ENCODE assay signal across 9 cellular contexts in the genomic region with DNA sequence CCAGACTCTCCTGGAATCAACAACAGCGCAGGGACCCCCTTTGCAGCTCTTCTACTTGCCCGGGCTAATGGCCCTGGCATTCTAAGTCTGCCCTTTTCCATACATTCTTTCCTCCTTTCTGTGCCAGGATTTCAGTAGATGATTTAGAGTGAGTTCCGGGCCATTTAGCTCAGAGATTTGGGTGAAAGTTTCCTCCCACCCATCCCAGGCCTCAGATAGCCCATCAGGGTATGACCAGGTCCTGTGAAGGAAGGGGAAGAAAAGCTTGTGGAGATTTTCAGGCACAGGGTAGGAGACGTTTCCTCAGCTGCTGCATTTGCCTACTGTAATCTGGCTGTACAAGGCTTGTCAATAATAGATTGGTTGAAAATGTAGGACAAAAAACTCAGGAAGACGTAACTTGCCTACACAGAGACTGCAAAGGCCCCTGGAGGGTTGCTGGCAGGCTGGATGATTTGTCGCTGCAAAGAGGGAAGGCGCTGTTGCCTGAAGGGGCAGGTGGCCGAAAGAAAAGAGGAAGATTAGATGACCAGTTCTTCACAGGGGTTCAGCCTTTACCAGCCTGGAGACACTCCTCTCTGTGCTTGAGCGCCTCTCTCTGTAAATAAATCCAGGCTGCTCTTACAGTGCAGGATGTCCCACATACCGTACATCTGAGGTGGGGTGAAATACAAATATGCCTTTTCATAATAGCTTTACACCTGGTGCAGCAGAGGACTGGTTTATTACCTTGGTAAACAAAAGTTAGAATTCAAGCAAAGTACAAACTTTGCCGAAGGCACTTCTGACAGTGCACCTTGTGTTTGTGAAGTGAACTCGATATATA.
A peak's percentile ranks its signal among the peaks of the same experiment; 100 is the strongest.
DNase-seq lines count a peak whose midpoint lies in the region; ATAC-seq, FAIRE-seq and TF ChIP-seq lines count a peak whose summit lies in the region.
"Had no signal": no experiment of that assay in that cellular context is flagged by ENCODE, and none has a peak within 500 bp of the region (broad histone marks: within the 10 kb centered on the region; RNA-seq: fewer than 3 reads in every experiment).

No MANE protein-coding gene starts in this region.

- H3K27me3 ChIP-seq in right cardiac atrium (ENCODE audit: control insufficient read depth, insufficient read depth) = no peaks in the 10 kb centered on the region
- H3K27me3 ChIP-seq in GM12878 (replicated peaks in 1 of 2; ENCODE audit: control insufficient read depth in 2 of 2, insufficient read depth in 2 of 2, low read length in 1 of 2) = peaks cover 0 to 4% of the 10 kb centered on the region in 2 experiments; a peak in 1 of 4 replicates
- peaks cover 1 to 7% of the 10 kb centered on the region in 2 experiments; a peak in 2 of 5 replicates for H3K27me3 ChIP-seq in HepG2 (ENCODE audit: control insufficient read depth in 1 of 2, insufficient read depth in 2 of 2, low read length in 2 of 2)

- RAD21 ChIA-PET in GM12878 (lab: Charles Lee; ENCODE audit: unreplicated experiment) = interaction anchor here (1.1 to 1.3 kb wide), 2 partner anchors 10 to 61 kb away, joined by 3 read pairs; no protein-coding TSS in a partner anchor

- TF ChIP-seq RAD21 in GM12878 (IDR thresholded peaks at IDR 0.05; ENCODE audit: insufficient read depth, low read depth, low read length) (no peak), HepG2 (CRISPR knock-in tag; IDR thresholded peaks at IDR 0.05) (no peak)

- POLR2A ChIA-PET in GM12878 (lab: Charles Lee) (interaction anchor here (0.8 kb wide), 1 partner anchor 19 kb away, joined by 3 read pairs; no protein-coding TSS in a partner anchor), HepG2 (lab: Yijun Ruan, JAX) (interaction anchor here (0.9 to 1.0 kb wide), 2 partner anchors 63 to 194 kb away, joined by 3 read pairs; no protein-coding TSS in a partner anchor)

- H3K36me3 ChIP-seq in GM12878 (ENCODE audit: control insufficient read depth in 2 of 2, insufficient read depth in 2 of 2, low read length in 1 of 2) (no peaks in the 10 kb centered on the region), HepG2 (replicated peaks in 1 of 2; ENCODE audit: control insufficient read depth in 1 of 2, insufficient read depth in 2 of 2, low read length in 2 of 2) (no peaks in the 10 kb centered on the region)

- H2AFZ ChIP-seq in GM12878 (ENCODE audit: control insufficient read depth, low read depth, low read length) (no peak overlapping the region), HepG2 (ENCODE audit: low read length) (no peak overlapping the region)

- TF ChIP-seq CTCF in GM12878 (IDR thresholded peaks at IDR 0.05 in 2 of 3, conservative IDR thresholded peaks at IDR 0.05 in 1 of 3; ENCODE audit: control insufficient read depth in 2 of 3, extremely low read depth in 1 of 3, insufficient read depth in 1 of 3, low read depth in 3 of 3, low read length in 3 of 3) (no peak), HepG2 (CRISPR knock-in tag; IDR thresholded peaks at IDR 0.05) (peak; percentile 51)

- H3K79me2 ChIP-seq in GM12878 (ENCODE audit: control insufficient read depth, insufficient read depth, low read length) = no peaks in the 10 kb centered on the region
- no peaks in the 10 kb centered on the region for H3K79me2 ChIP-seq in HepG2 (ENCODE audit: insufficient read depth, low read length)

- DNase-seq in right cardiac atrium (no peak), cardiac septum (ENCODE audit: low spot score) (no peak), GM12878 (ENCODE audit: low read depth, low spot score) (no peak), HepG2 (ENCODE audit: low spot score) (peak; percentile 82), NCI-H226 (no peak)
- DNase-seq in activated CD8-positive, alpha-beta memory T cell treated with anti-CD3 and anti-CD28 coated beads for 24 hours = no peak
- DNase-seq: NCI-H1436 treated with DMSO at 0.1 percent for 48 hours had no signal

- CTCF ChIA-PET in GM12878 (lab: Yijun Ruan, JAX) = interaction anchor here (1.1 to 2.9 kb wide), 4 partner anchors 9 to 61 kb away, joined by 3 to 8 read pairs (median 6); no protein-coding TSS in a partner anchor
- CTCF ChIA-PET in HepG2 (lab: Yijun Ruan, JAX; ENCODE audit: low intra/inter-chr PET ratio, low total read pairs) = no interaction called here

- H3K4me1 ChIP-seq in right cardiac atrium (ENCODE audit: control insufficient read depth, insufficient read depth, low read length) (peaks cover 5% of the 10 kb centered on the region), GM12878 (ENCODE audit: control insufficient read depth, insufficient read depth, low read length) (no peaks in the 10 kb centered on the region), HepG2 (ENCODE audit: insufficient read depth, low read length) (peaks cover 50% of the 10 kb centered on the region)

- in situ Hi-C loops in GM12878 (cut with MboI) (no loop called here), HepG2 (cut with HindIII; ENCODE audit: extremely low pct_ligation_motif_present, low pct_unique_long_range_greater_than_20kb) (no loop called here)

- H3K9ac ChIP-seq in GM12878 (ENCODE audit: control insufficient read depth, insufficient read depth, low read length) (no peak overlapping the region), HepG2 (ENCODE audit: insufficient read depth, low read depth, low read length) (no peak overlapping the region; the same call in 1 of the 2 replicates)

- TF ChIP-seq POLR2A in GM12878 (IDR thresholded peaks at IDR 0.05; ENCODE audit: low read depth, low read length) (no peak), HepG2 (IDR thresholded peaks at IDR 0.05; ENCODE audit: insufficient read depth in 1 of 2, low read depth in 2 of 2, low read length in 2 of 2) (no peak)

- FAIRE-seq in GM12878 (lab: Jason Lieb, UNC) (no peak), HepG2 (lab: Jason Lieb, UNC) (peak; percentile 88)

- BruUV-seq in GM12878 (replicated peaks; lab: Mats Ljungman, UMichigan) = no TSS peak
- no TSS peak for BruUV-seq in HepG2 (replicated peaks; lab: Mats Ljungman, UMichigan)

- H3K4me2 ChIP-seq in GM12878 (ENCODE audit: control insufficient read depth, insufficient read depth) = no peak overlapping the region
- H3K4me2 ChIP-seq in HepG2 (ENCODE audit: low read depth, low read length) = peak overlapping the region; percentile 84

- 65% methylated on average over 12 of the region's 12 CpGs for WGBS in right cardiac atrium
- whole genome bisulfite sequencing in GM12878 (ENCODE audit: insufficient coverage, insufficient replicate concordance, low lambda C conversion rate, missing lambda C conversion rate) = 66% methylated on average over 12 of the region's 12 CpGs
- 29% methylated on average over 10 of the region's 12 CpGs for WGBS in HepG2 (ENCODE audit: low lambda C conversion rate)

- SMC1A ChIA-PET in GM12878 (lab: Charles Lee; ENCODE audit: uncharacterized antibody, unreplicated experiment) = interaction anchor here (0.8 to 1.7 kb wide), 5 partner anchors 9 to 62 kb away, joined by 3 to 5 read pairs (median 4); no protein-coding TSS in a partner anchor

- no peak for TF ChIP-seq EP300 in GM12878 (IDR thresholded peaks at IDR 0.05; ENCODE audit: borderline replicate concordance in 1 of 2, control insufficient read depth in 1 of 2, low read depth in 2 of 2, low read length in 2 of 2)
- TF ChIP-seq EP300 in HepG2 (IDR thresholded peaks at IDR 0.05; ENCODE audit: low read depth in 2 of 2, low read length in 2 of 2) = peak in 1 of 2 experiments; percentile 74; a peak in 1 of 4 replicates
- TF ChIP-seq EP300 in HepG2 (CRISPR knock-in tag; IDR thresholded peaks at IDR 0.05; ENCODE audit: borderline replicate concordance) = no peak

- H4K20me1 ChIP-seq in GM12878 (ENCODE audit: control insufficient read depth, insufficient read depth) (no peaks in the 10 kb centered on the region), HepG2 (ENCODE audit: insufficient read depth, low read length) (no peaks in the 10 kb centered on the region)

- H3K9me3 ChIP-seq in right cardiac atrium (ENCODE audit: control insufficient read depth, low read length) (no peaks in the 10 kb centered on the region), GM12878 (replicated peaks; ENCODE audit: control insufficient read depth, insufficient read depth, low read length) (0 out of 3 replicates have a peak, but pooled peaks cover 2% of the 10 kb centered on the region), HepG2 (ENCODE audit: low read length) (no peaks in the 10 kb centered on the region)

- ATAC-seq in right cardiac atrium (peak; percentile 14 to 49), GM12878 (peak; percentile 19; the same call in 2 of the 3 replicates), HepG2 (peak; percentile 97), HG03432 (IDR thresholded peaks at IDR 0.05; ENCODE audit: unreplicated experiment) (no peak), GM21390 (IDR thresholded peaks at IDR 0.05; ENCODE audit: unreplicated experiment) (no peak)

- intact Hi-C loops in right cardiac atrium (cut with DNase I) (no loop called here), cardiac septum (cut with DNase I) (no loop called here), GM12878 (cut with micrococcal nuclease; ENCODE audit: unreplicated experiment) (no loop called here), HepG2 (cut with micrococcal nuclease; ENCODE audit: unreplicated experiment) (no loop called here)

- H3K4me3 ChIP-seq in right cardiac atrium (ENCODE audit: low read length) = no peak overlapping the region
- no peak overlapping the region for H3K4me3 ChIP-seq in GM12878
- peak overlapping the region in 2 of 3 experiments; percentile 27 to 31; a peak in 5 of 6 replicates for H3K4me3 ChIP-seq in HepG2 (replicated peaks in 1 of 3; ENCODE audit: insufficient read depth in 1 of 3, low read depth in 2 of 3, low read length in 3 of 3)

- H3K27ac ChIP-seq in right cardiac atrium (ENCODE audit: low read length) (no peak overlapping the region), GM12878 (ENCODE audit: control insufficient read depth, insufficient read depth) (no peak overlapping the region), HepG2 (ENCODE audit: extremely low read length, insufficient read depth, low read length) (peak overlapping the region; percentile 28)

TF ChIP-seq in GM12878, 131 proteins besides CTCF, POLR2A, EP300 and RAD21 (continues in another document):
- TF ChIP-seq SMAD1 (IDR thresholded peaks at IDR 0.05; ENCODE audit: low read depth, partially characterized antibody) (no peak), FOS (IDR thresholded peaks at IDR 0.05; ENCODE audit: borderline replicate concordance, extremely low read depth, insufficient read length) (no peak), CBX3 (IDR thresholded peaks at IDR 0.05; ENCODE audit: borderline replicate concordance, low read depth) (no peak), WRNIP1 (IDR thresholded peaks at IDR 0.05; ENCODE audit: borderline replicate concordance, low read depth, low read length) (no peak), NR2F1 (conservative IDR thresholded peaks at IDR 0.05) (no peak), STAT3 (IDR thresholded peaks at IDR 0.05; ENCODE audit: low read depth, low read length) (no peak)

TF ChIP-seq in HepG2, 621 proteins besides CTCF, POLR2A, EP300 and RAD21 (continues in another document):
- TF ChIP-seq MXD1 (CRISPR knock-in tag; IDR thresholded peaks at IDR 0.05) (no peak), NCOR1 (IDR thresholded peaks at IDR 0.05; ENCODE audit: borderline replicate concordance, low read length) (peak; percentile 57), RARA (CRISPR knock-in tag; IDR thresholded peaks at IDR 0.05) (peak; percentile 42; the same call in 1 of the 2 replicates)

Comparison
In these comparisons a context has a peak if more than half of its experiments do, and no peak if none do; other contexts are left out.
1. ATAC-seq: peak in right cardiac atrium (2 of 2), GM12878 (single experiment) and HepG2 (single experiment); none in HG03432 (single experiment) and GM21390 (single experiment).
2. H3K4me3 ChIP-seq: peak in HepG2 (2 of 3); none in right cardiac atrium (single experiment) and GM12878 (single experiment).